In genomic region chr5:125835293-125836172, GRCh38 we compare ENCODE assay signal across 8 cellular contexts.
DNase-seq lines count a peak whose midpoint lies in the region; ATAC-seq and TF ChIP-seq lines count a peak whose summit lies in the region.

No MANE protein-coding gene starts in this region.

- intact Hi-C loops in head of caudate nucleus (cut with DNase I): no loop called here

- H4K20me1 ChIP-seq in SK-N-SH (ENCODE audit: insufficient read depth): no peaks in the 10 kb centered on the region

- H3K79me2 ChIP-seq in SK-N-SH (ENCODE audit: insufficient read depth): no peaks in the 10 kb centered on the region

- no peak overlapping the region for H3K4me2 ChIP-seq in SK-N-SH

- TF ChIP-seq CTCF in SK-N-SH (IDR thresholded peaks at IDR 0.05): peak; percentile 57

- DNase-seq in SK-N-SH: peak; percentile 41
- DNase-seq in head of caudate nucleus: peak; percentile 8 to 82 (median 56)
- DNase-seq in putamen (ENCODE audit: low spot score): peak; percentile 37
- no peak for DNase-seq in AG20443 (ENCODE audit: low spot score)
- DNase-seq in NCI-H446 treated with DMSO at 0.1 percent for 48 hours (lab: John Stamatoyannopoulos, UW): no peak
- no peak for DNase-seq in NCI-H510A (lab: John Stamatoyannopoulos, UW)

- H3K9me3 ChIP-seq in SK-N-SH: no peaks in the 10 kb centered on the region

- no peak for TF ChIP-seq EP300 in SK-N-SH (IDR thresholded peaks at IDR 0.05; ENCODE audit: borderline replicate concordance in 1 of 2, low read depth in 1 of 2, low read length in 1 of 2)

- no peaks in the 10 kb centered on the region; a peak in 1 of 4 replicates for H3K4me1 ChIP-seq in SK-N-SH (ENCODE audit: control insufficient read depth in 1 of 2, insufficient read depth in 2 of 2, low read depth in 1 of 2, low read length in 1 of 2)

- H2AFZ ChIP-seq in SK-N-SH (ENCODE audit: low read depth): no peak overlapping the region

- no peaks in the 10 kb centered on the region for H3K27me3 ChIP-seq in SK-N-SH (ENCODE audit: insufficient read depth)

- TF ChIP-seq RAD21 in SK-N-SH (IDR thresholded peaks at IDR 0.05; ENCODE audit: low read length): peak; percentile 64

- H3K27ac ChIP-seq in SK-N-SH (ENCODE audit: low read depth in 2 of 2, low read length in 1 of 2): no peak overlapping the region

- H3K36me3 ChIP-seq in SK-N-SH (replicated peaks in 1 of 2; ENCODE audit: control insufficient read depth in 1 of 2, insufficient read depth in 2 of 2, low read length in 1 of 2): no peaks in the 10 kb centered on the region

- H3K9ac ChIP-seq in SK-N-SH: no peak overlapping the region

- CTCF ChIA-PET in SK-N-SH (lab: Yijun Ruan, JAX): interaction anchor here (0.6 to 1.2 kb wide), 12 partner anchors 11 to 463 kb away, joined by 3 to 7 read pairs (median 3); no protein-coding TSS in a partner anchor

- no peaks in the 10 kb centered on the region for H3K9me2 ChIP-seq in SK-N-SH

- H3F3A ChIP-seq in SK-N-SH (replicated peaks; ENCODE audit: insufficient read depth): no peaks in the 10 kb centered on the region

- H3K4me3 ChIP-seq in SK-N-SH (ENCODE audit: low read depth in 2 of 2, low read length in 1 of 2): no peak overlapping the region; a peak in 1 of 4 replicates

- WGBS in SK-N-SH (ENCODE audit: low lambda C conversion rate): 63% methylated on average over 11 of the region's 11 CpGs

- ATAC-seq in GM18861 (IDR thresholded peaks at IDR 0.05; ENCODE audit: unreplicated experiment) (peak; percentile 80), HG02973 (IDR thresholded peaks at IDR 0.05; ENCODE audit: unreplicated experiment) (peak; percentile 69)

- POLR2A ChIA-PET in SK-N-SH (lab: Yijun Ruan, JAX): no interaction called here

TF ChIP-seq in SK-N-SH, 30 proteins besides CTCF, POLR2A, EP300 and RAD21:
- TF ChIP-seq TEAD4 (IDR thresholded peaks at IDR 0.05; ENCODE audit: borderline replicate concordance, insufficient read depth) (no peak), FOXM1 (IDR thresholded peaks at IDR 0.05; ENCODE audit: low read depth) (no peak), USF2 (IDR thresholded peaks at IDR 0.05; ENCODE audit: borderline replicate concordance, low read depth, low read length) (no peak), TAF1 (IDR thresholded peaks at IDR 0.05; ENCODE audit: borderline replicate concordance, low read depth, low read length) (no peak), RCOR1 (IDR thresholded peaks at IDR 0.05; ENCODE audit: low read length) (no peak), JUND (IDR thresholded peaks at IDR 0.05) (no peak), NFIC (IDR thresholded peaks at IDR 0.05; ENCODE audit: borderline replicate concordance) (no peak), IRF3 (IDR thresholded peaks at IDR 0.05; ENCODE audit: low read depth, low read length) (no peak), MEF2A (IDR thresholded peaks at IDR 0.05; ENCODE audit: borderline replicate concordance, low read depth) (no peak), MAX (IDR thresholded peaks at IDR 0.05; ENCODE audit: low read depth) (no peak), REST (IDR thresholded peaks at IDR 0.05; ENCODE audit: low read depth, low read length) (no peak), SIN3A (IDR thresholded peaks at IDR 0.05; ENCODE audit: borderline replicate concordance, low read depth, low read length) (no peak), FOXJ3 (CRISPR knock-in tag; IDR thresholded peaks at IDR 0.05) (no peak)
TF ChIP-seq in SK-N-SH: peak in this region for 0.

Comparison
In these comparisons a context has a peak if more than half of its experiments do, and no peak if none do; other contexts are left out.
1. DNase-seq: peak in SK-N-SH (single experiment), head of caudate nucleus (42 of 42) and putamen (single experiment); none in AG20443 (single experiment), NCI-H446 treated with DMSO at 0.1 percent for 48 hours (single experiment) and NCI-H510A (single experiment).